Comparison of ENCODE assay signal across 8 cellular contexts in the genomic region with DNA sequence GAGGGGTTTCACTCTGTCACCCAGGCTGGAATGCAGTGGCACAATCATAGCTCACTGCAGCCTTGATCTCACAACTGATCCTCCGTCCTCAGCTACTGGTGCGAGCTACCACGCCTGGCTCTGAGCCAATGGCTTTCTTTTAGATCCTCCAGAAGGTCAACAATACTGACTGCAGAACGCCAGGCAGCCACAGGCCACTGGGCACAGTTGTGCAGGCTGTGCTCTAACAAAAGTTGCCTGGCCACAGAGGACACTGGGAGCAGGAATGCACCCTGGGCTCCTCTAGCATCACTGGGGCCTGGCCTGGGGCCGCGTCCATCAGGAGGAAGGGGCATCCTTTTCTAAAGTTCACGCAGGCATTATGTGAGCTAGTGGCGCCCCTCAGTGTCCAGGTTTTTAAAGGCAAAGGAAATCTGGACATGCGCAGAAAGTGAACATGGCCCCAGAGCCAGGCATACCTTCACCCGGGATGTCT. TPM values are rescaled to one million over a fixed set of nuclear protein-coding genes. Genes with fewer than 3 reads are reported as not detected.
DNase-seq lines count a peak whose midpoint lies in the region; ATAC-seq and TF ChIP-seq lines count a peak whose summit lies in the region.

No MANE protein-coding gene starts in this region.

- H3K4me1 Mint-ChIP-seq in Calu3 (ENCODE audit: low read depth, unreplicated experiment): peaks cover 32% of the 10 kb centered on the region

- no peaks in the 10 kb centered on the region for H3K9me3 ChIP-seq in effector memory CD4-positive, alpha-beta T cell (ENCODE audit: control insufficient read depth, low read length)

- DNase-seq in Calu3 (peak; percentile 48), KBM-7 (peak; percentile 48), astrocyte of the cerebellum (ENCODE audit: low read depth) (no peak), medulla oblongata (ENCODE audit: extremely low spot score) (peak; percentile 58), GM19240 (ENCODE audit: insufficient read length, low spot score) (no peak)
- no peak for DNase-seq in effector memory CD4-positive, alpha-beta T cell
- DNase-seq in activated CD8-positive, alpha-beta memory T cell treated with anti-CD3 and anti-CD28 coated beads, Interleukin-2, amount 50 U/mL, for 48 hours: no peak

- H3K27me3 Mint-ChIP-seq in Calu3 (ENCODE audit: unreplicated experiment): no peaks in the 10 kb centered on the region

- H3K4me3 Mint-ChIP-seq in Calu3 (ENCODE audit: low read depth, unreplicated experiment): no peak overlapping the region

- no peak overlapping the region for H3K4me3 ChIP-seq in astrocyte of the cerebellum (ENCODE audit: low read depth, low read length)
- H3K4me3 ChIP-seq in effector memory CD4-positive, alpha-beta T cell (ENCODE audit: insufficient read depth, low read depth, low read length, poor library complexity, severe bottlenecking): no peak overlapping the region

- H3K4me1 ChIP-seq in effector memory CD4-positive, alpha-beta T cell (ENCODE audit: control insufficient read depth, insufficient read depth, low read length, poor library complexity, severe bottlenecking): no peaks in the 10 kb centered on the region

- in situ Hi-C loops in KBM-7 (cut with MboI; ENCODE audit: low pct_unique_long_range_greater_than_20kb, low sequenced_read_pairs) (no loop called here), astrocyte of the cerebellum (cut with HindIII; ENCODE audit: low sequenced_read_pairs) (no loop called here)

- peaks cover 5% of the 10 kb centered on the region for H3K36me3 Mint-ChIP-seq in Calu3 (ENCODE audit: insufficient read depth, unreplicated experiment)

- no peak overlapping the region for H3K27ac ChIP-seq in effector memory CD4-positive, alpha-beta T cell (ENCODE audit: insufficient read depth, low read length, poor library complexity, severe bottlenecking)

- no peak overlapping the region for H3K27ac Mint-ChIP-seq in Calu3 (ENCODE audit: unreplicated experiment)

- peak; percentile 27 for TF ChIP-seq CTCF in Calu3 (IDR thresholded peaks at IDR 0.05; ENCODE audit: unreplicated experiment)
- peak; percentile 37 for TF ChIP-seq CTCF in astrocyte of the cerebellum (IDR thresholded peaks at IDR 0.05; ENCODE audit: low read depth, low read length, missing control alignments)

- H3K9me3 Mint-ChIP-seq in Calu3 (ENCODE audit: low read depth, unreplicated experiment): no peaks in the 10 kb centered on the region

- BruUV-seq in Calu3 (replicated peaks; lab: Mats Ljungman, UMichigan): no TSS peak

- intact Hi-C loops in Calu3 (cut with micrococcal nuclease; ENCODE audit: unreplicated experiment): loop anchor here (1.0 kb wide), 1 partner anchor 411 kb away; no protein-coding TSS in a partner anchor

- no peak for ATAC-seq in HG03175 (IDR thresholded peaks at IDR 0.05; ENCODE audit: unreplicated experiment)

- CTCF ChIA-PET in Calu3 (lab: Charles Lee): interaction anchor here (0.5 to 1.4 kb wide), 6 partner anchors 20 to 522 kb away, joined by 3 to 10 read pairs (median 4); partner anchors contain the start of gene EBP

- H3K36me3 ChIP-seq in effector memory CD4-positive, alpha-beta T cell (ENCODE audit: control insufficient read depth, insufficient read depth, low read length): no peaks in the 10 kb centered on the region

- no peaks in the 10 kb centered on the region for H3K27me3 ChIP-seq in effector memory CD4-positive, alpha-beta T cell (replicated peaks; ENCODE audit: control insufficient read depth, insufficient read depth, low read length, poor library complexity, severe bottlenecking)

RNA-seq across cellular contexts. Expression of gene PORCN, which starts 14.9 kb away (rescaled TPM):
- 15.6 and 19.3 TPM in 2 replicates for total RNA-seq in Calu3 (2022)

RNA-seq across cellular contexts. Expression of gene FTSJ1, which starts 17.9 kb away (rescaled TPM):
- 64.9 and 75.2 TPM in 2 replicates for total RNA-seq in Calu3 (2022)

RNA-seq across cellular contexts. Expression of gene SLC38A5, which starts 23.9 kb away (rescaled TPM):
- total RNA-seq in Calu3 (2022): 0.33 and 0.54 TPM in 2 replicates

RNA-seq across cellular contexts. Expression of gene EBP, which starts 27.7 kb away (rescaled TPM):
- 159 and 186 TPM in 2 replicates for total RNA-seq in Calu3 (2022)

RNA-seq across cellular contexts. Expression of gene TBC1D25, which starts 45.6 kb away (rescaled TPM):
- 18.2 and 19.4 TPM in 2 replicates for total RNA-seq in Calu3 (2022)

Comparison
In these comparisons a context has a peak if more than half of its experiments do, and no peak if none do; other contexts are left out.
1. DNase-seq: peak in Calu3 (single experiment), KBM-7 (single experiment) and medulla oblongata (single experiment); none in astrocyte of the cerebellum (single experiment), effector memory CD4-positive, alpha-beta T cell (0 of 3), GM19240 (single experiment) and activated CD8-positive, alpha-beta memory T cell treated with anti-CD3 and anti-CD28 coated beads, Interleukin-2, amount 50 U/mL, for 48 hours (single experiment).